ENCODE assay signal across 1 cellular context in genomic region chr6:31729515-31729978, GRCh38.
A peak's percentile ranks its signal among the peaks of the same experiment; 100 is the strongest.
TF ChIP-seq lines count a peak whose summit lies in the region.

No MANE protein-coding gene starts in this region.

TF ChIP-seq in HepG2, 621 proteins besides CTCF, POLR2A, EP300 and RAD21 (continued from another document and continues in another):
- TF ChIP-seq, protein P1, sequence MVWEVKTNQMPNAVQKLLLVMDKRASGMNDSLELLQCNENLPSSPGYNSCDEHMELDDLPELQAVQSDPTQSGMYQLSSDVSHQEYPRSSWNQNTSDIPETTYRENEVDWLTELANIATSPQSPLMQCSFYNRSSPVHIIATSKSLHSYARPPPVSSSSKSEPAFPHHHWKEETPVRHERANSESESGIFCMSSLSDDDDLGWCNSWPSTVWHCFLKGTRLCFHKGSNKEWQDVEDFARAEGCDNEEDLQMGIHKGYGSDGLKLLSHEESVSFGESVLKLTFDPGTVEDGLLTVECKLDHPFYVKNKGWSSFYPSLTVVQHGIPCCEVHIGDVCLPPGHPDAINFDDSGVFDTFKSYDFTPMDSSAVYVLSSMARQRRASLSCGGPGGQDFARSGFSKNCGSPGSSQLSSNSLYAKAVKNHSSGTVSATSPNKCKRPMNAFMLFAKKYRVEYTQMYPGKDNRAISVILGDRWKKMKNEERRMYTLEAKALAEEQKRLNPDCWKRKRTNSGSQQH (CRISPR knock-in tag; IDR thresholded peaks at IDR 0.05; ENCODE audit: low read depth): no peak
- TF ChIP-seq ZUFSP (CRISPR knock-in tag; IDR thresholded peaks at IDR 0.05; ENCODE audit: borderline replicate concordance) (no peak), ZNF451 (CRISPR knock-in tag; IDR thresholded peaks at IDR 0.05) (no peak), ZNF598 (CRISPR knock-in tag; IDR thresholded peaks at IDR 0.05; ENCODE audit: borderline replicate concordance) (no peak; the same call in 1 of the 2 replicates), ZNF572 (CRISPR knock-in tag; IDR thresholded peaks at IDR 0.05) (no peak), ZNF34 (CRISPR knock-in tag; IDR thresholded peaks at IDR 0.05; ENCODE audit: borderline replicate concordance) (peak; percentile 17; the same call in 1 of the 2 replicates), ZSCAN31 (CRISPR knock-in tag; IDR thresholded peaks at IDR 0.05; ENCODE audit: low read depth) (peak; percentile 82), NR0B2 (CRISPR knock-in tag; IDR thresholded peaks at IDR 0.05) (0 out of 2 replicates have a peak, but pooled peaks have one; percentile 17), SUZ12 (IDR thresholded peaks at IDR 0.05; ENCODE audit: low read depth, low read length) (no peak), ZBTB7A (CRISPR knock-in tag; IDR thresholded peaks at IDR 0.05) (peak; percentile 80), RFXANK (CRISPR knock-in tag; IDR thresholded peaks at IDR 0.05) (peak; percentile 34; the same call in 1 of the 2 replicates), POLR2G (IDR thresholded peaks at IDR 0.05; ENCODE audit: low read depth, low read length) (no peak), ZNF383 (CRISPR knock-in tag; IDR thresholded peaks at IDR 0.05; ENCODE audit: borderline replicate concordance) (no peak), CBX1 (IDR thresholded peaks at IDR 0.05; ENCODE audit: low read depth) (no peak), MXI1 (IDR thresholded peaks at IDR 0.05; ENCODE audit: borderline replicate concordance, low read depth, low read length) (peak; percentile 28; the same call in 1 of the 3 replicates), RXRB (CRISPR knock-in tag; IDR thresholded peaks at IDR 0.05; ENCODE audit: borderline replicate concordance) (peak; percentile 65; the same call in 1 of the 2 replicates), NRL (CRISPR knock-in tag; IDR thresholded peaks at IDR 0.05; ENCODE audit: borderline replicate concordance) (no peak), ZNF7 (CRISPR knock-in tag; IDR thresholded peaks at IDR 0.05) (no peak), NCOR1 (IDR thresholded peaks at IDR 0.05; ENCODE audit: borderline replicate concordance, low read length) (no peak; the same call in 1 of the 2 replicates), MTA3 (CRISPR knock-in tag; IDR thresholded peaks at IDR 0.05) (no peak), ZNF678 (CRISPR knock-in tag; IDR thresholded peaks at IDR 0.05) (no peak), MAZ (IDR thresholded peaks at IDR 0.05; ENCODE audit: borderline replicate concordance, low read depth, low read length) (no peak; the same call in 1 of the 2 replicates), MAZ (CRISPR knock-in tag; IDR thresholded peaks at IDR 0.05; ENCODE audit: low read depth) (no peak; the same call in 1 of the 2 replicates), IRF9 (CRISPR knock-in tag; IDR thresholded peaks at IDR 0.05; ENCODE audit: borderline replicate concordance) (no peak), HNF4G (IDR thresholded peaks at IDR 0.05; ENCODE audit: borderline replicate concordance, low read depth, low read length) (0 out of 2 replicates have a peak, but pooled peaks have one; percentile 36), HNF4G (CRISPR knock-in tag; IDR thresholded peaks at IDR 0.05; ENCODE audit: borderline replicate concordance, low read depth) (no peak), ZNF382 (CRISPR knock-in tag; IDR thresholded peaks at IDR 0.05; ENCODE audit: borderline replicate concordance) (no peak), NFATC3 (CRISPR knock-in tag; IDR thresholded peaks at IDR 0.05) (no peak), CREB1 (IDR thresholded peaks at IDR 0.05) (no peak), CREB1 (CRISPR knock-in tag; IDR thresholded peaks at IDR 0.05) (no peak), ZNF335 (CRISPR knock-in tag; IDR thresholded peaks at IDR 0.05) (peak; percentile 97)
- TF ChIP-seq, protein P2, sequence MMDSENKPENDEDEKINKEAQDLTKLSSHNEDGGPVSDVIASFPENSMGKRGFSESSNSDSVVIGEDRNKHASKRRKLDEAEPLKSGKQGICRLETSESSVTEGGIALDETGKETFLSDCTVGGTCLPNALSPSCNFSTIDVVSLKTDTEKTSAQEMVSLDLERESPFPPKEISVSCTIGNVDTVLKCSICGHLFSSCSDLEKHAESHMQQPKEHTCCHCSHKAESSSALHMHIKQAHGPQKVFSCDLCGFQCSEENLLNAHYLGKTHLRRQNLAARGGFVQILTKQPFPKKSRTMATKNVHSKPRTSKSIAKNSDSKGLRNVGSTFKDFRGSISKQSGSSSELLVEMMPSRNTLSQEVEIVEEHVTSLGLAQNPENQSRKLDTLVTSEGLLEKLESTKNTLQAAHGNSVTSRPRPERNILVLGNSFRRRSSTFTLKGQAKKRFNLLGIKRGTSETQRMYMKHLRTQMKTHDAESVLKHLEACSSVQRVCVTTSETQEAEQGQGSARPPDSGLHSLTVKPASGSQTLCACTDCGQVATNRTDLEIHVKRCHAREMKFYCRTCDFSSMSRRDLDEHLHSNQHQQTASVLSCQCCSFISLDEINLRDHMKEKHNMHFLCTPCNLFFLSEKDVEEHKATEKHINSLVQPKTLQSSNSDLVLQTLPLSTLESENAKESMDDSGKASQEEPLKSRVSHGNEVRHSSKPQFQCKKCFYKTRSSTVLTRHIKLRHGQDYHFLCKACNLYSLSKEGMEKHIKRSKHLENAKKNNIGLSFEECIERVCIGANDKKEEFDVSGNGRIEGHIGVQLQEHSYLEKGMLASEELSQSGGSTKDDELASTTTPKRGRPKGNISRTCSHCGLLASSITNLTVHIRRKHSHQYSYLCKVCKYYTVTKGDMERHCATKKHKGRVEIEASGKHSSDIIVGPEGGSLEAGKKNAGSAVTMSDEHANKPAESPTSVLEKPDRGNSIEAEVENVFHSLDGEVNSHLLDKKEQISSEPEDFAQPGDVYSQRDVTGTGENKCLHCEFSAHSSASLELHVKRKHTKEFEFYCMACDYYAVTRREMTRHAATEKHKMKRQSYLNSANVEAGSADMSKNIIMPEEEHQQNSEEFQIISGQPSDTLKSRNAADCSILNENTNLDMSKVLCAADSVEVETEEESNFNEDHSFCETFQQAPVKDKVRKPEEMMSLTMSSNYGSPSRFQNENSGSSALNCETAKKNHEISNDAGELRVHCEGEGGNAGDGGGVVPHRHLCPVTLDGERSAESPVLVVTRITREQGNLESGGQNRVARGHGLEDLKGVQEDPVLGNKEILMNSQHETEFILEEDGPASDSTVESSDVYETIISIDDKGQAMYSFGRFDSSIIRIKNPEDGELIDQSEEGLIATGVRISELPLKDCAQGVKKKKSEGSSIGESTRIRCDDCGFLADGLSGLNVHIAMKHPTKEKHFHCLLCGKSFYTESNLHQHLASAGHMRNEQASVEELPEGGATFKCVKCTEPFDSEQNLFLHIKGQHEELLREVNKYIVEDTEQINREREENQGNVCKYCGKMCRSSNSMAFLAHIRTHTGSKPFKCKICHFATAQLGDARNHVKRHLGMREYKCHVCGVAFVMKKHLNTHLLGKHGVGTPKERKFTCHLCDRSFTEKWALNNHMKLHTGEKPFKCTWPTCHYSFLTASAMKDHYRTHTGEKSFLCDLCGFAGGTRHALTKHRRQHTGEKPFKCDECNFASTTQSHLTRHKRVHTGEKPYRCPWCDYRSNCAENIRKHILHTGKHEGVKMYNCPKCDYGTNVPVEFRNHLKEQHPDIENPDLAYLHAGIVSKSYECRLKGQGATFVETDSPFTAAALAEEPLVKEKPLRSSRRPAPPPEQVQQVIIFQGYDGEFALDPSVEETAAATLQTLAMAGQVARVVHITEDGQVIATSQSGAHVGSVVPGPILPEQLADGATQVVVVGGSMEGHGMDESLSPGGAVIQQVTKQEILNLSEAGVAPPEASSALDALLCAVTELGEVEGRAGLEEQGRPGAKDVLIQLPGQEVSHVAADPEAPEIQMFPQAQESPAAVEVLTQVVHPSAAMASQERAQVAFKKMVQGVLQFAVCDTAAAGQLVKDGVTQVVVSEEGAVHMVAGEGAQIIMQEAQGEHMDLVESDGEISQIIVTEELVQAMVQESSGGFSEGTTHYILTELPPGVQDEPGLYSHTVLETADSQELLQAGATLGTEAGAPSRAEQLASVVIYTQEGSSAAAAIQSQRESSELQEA (CRISPR knock-in tag; IDR thresholded peaks at IDR 0.05; ENCODE audit: not compliant biosample characterization): no peak
- TF ChIP-seq, protein P3, sequence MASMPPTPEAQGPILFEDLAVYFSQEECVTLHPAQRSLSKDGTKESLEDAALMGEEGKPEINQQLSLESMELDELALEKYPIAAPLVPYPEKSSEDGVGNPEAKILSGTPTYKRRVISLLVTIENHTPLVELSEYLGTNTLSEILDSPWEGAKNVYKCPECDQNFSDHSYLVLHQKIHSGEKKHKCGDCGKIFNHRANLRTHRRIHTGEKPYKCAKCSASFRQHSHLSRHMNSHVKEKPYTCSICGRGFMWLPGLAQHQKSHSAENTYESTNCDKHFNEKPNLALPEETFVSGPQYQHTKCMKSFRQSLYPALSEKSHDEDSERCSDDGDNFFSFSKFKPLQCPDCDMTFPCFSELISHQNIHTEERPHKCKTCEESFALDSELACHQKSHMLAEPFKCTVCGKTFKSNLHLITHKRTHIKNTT (CRISPR knock-in tag; IDR thresholded peaks at IDR 0.05): no peak
- TF ChIP-seq, protein P4, sequence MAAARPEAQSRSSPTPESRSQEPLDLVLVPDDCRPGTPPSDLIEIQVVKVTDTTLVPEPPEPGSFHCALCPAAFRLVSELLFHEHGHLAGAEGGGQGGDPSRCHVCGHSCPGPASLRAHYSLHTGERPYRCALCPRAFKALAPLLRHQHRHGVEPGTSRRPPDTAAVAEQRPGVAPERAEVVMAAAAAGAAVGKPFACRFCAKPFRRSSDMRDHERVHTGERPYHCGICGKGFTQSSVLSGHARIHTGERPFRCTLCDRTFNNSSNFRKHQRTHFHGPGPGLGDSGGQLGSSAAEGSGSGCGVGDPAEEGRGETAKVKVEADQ (CRISPR knock-in tag; IDR thresholded peaks at IDR 0.05; ENCODE audit: borderline replicate concordance): no peak
- TF ChIP-seq, protein P5, sequence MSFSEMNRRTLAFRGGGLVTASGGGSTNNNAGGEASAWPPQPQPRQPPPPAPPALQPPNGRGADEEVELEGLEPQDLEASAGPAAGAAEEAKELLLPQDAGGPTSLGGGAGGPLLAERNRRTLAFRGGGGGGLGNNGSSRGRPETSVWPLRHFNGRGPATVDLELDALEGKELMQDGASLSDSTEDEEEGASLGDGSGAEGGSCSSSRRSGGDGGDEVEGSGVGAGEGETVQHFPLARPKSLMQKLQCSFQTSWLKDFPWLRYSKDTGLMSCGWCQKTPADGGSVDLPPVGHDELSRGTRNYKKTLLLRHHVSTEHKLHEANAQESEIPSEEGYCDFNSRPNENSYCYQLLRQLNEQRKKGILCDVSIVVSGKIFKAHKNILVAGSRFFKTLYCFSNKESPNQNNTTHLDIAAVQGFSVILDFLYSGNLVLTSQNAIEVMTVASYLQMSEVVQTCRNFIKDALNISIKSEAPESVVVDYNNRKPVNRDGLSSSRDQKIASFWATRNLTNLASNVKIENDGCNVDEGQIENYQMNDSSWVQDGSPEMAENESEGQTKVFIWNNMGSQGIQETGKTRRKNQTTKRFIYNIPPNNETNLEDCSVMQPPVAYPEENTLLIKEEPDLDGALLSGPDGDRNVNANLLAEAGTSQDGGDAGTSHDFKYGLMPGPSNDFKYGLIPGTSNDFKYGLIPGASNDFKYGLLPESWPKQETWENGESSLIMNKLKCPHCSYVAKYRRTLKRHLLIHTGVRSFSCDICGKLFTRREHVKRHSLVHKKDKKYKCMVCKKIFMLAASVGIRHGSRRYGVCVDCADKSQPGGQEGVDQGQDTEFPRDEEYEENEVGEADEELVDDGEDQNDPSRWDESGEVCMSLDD (CRISPR knock-in tag; IDR thresholded peaks at IDR 0.05; ENCODE audit: borderline replicate concordance): peak; percentile 96
- TF ChIP-seq, protein P6, sequence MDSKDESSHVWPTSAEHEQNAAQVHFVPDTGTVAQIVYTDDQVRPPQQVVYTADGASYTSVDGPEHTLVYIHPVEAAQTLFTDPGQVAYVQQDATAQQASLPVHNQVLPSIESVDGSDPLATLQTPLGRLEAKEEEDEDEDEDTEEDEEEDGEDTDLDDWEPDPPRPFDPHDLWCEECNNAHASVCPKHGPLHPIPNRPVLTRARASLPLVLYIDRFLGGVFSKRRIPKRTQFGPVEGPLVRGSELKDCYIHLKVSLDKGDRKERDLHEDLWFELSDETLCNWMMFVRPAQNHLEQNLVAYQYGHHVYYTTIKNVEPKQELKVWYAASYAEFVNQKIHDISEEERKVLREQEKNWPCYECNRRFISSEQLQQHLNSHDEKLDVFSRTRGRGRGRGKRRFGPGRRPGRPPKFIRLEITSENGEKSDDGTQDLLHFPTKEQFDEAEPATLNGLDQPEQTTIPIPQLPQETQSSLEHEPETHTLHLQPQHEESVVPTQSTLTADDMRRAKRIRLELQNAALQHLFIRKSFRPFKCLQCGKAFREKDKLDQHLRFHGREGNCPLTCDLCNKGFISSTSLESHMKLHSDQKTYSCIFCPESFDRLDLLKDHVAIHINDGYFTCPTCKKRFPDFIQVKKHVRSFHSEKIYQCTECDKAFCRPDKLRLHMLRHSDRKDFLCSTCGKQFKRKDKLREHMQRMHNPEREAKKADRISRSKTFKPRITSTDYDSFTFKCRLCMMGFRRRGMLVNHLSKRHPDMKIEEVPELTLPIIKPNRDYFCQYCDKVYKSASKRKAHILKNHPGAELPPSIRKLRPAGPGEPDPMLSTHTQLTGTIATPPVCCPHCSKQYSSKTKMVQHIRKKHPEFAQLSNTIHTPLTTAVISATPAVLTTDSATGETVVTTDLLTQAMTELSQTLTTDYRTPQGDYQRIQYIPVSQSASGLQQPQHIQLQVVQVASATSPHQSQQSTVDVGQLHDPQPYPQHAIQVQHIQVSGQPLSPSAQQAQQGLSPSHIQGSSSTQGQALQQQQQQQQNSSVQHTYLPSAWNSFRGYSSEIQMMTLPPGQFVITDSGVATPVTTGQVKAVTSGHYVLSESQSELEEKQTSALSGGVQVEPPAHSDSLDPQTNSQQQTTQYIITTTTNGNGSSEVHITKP (CRISPR knock-in tag; IDR thresholded peaks at IDR 0.05; ENCODE audit: low read depth): peak; percentile 79; the same call in 1 of the 2 replicates
